Comparison of ENCODE assay signal across 23 cellular contexts in the genomic region with DNA sequence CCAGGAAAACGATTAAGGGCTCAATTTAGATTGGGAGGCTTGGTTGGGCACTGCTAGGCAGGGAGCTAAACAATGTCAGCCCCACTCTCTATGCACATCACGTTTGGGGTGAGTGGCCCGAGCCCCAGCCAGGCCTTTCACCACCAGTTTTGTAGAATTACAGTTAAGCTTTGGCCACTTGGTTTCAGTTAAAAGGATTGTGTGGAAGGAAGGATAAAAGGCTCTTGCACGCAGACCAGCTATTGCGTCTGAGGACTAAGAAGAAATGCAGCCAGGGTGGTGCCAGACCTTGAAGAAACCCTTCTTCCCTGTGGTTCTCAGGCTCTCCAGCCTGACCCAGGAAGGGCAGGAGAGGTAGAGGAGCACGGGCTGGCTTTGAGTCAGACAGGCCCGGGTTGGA.
DNase-seq lines count a peak whose midpoint lies in the region; ATAC-seq and TF ChIP-seq lines count a peak whose summit lies in the region.
"Had no signal": no experiment of that assay in that cellular context is flagged by ENCODE, and none has a peak within 500 bp of the region (broad histone marks: within the 10 kb centered on the region; RNA-seq: fewer than 3 reads in every experiment).

No MANE protein-coding gene starts in this region.

- DNase-seq in NCI-H1092 (lab: John Stamatoyannopoulos, UW) (peak; percentile 39), NCI-H1092 treated with DMSO at 0.1 percent for 48 hours (lab: John Stamatoyannopoulos, UW) (no peak), fibroblast of villous mesenchyme (ENCODE audit: low read depth) (peak; percentile 33), neuronal stem cell (ENCODE audit: low spot score) (no peak), amniotic stem cell (lab: John Stamatoyannopoulos, UW) (no peak), NCI-H2171 (lab: John Stamatoyannopoulos, UW) (no peak)
- DNase-seq: activated CD4-positive, alpha-beta T cell treated with anti-CD3 and anti-CD28 coated beads, Interleukin-2, amount 50 U/mL, for 4 hours; activated effector memory CD4-positive, alpha-beta T cell treated with anti-CD3 and anti-CD28 coated beads, Interleukin-2, amount 50 U/mL, for 16 hours; Caco-2; cerebellar nuclear complex; immature natural killer cell; NCI-H1930; stimulated activated naive CD4-positive, alpha-beta T cell treated with Interleukin-2 at 50 U/mL for 16 hours; T-helper 2 cell; transverse colon; WERI-Rb-1 had no signal

- WGBS in neuronal stem cell (ENCODE audit: extremely low coverage in 2 of 2, insufficient read length in 2 of 2, insufficient replicate concordance in 1 of 2), 2 donors: no CpG with 5 or more reads among the region's 7 CpGs

- no peak overlapping the region for H2BK5ac ChIP-seq in neuronal stem cell (ENCODE audit: low read length)

- peak overlapping the region; percentile 31 for H3K18ac ChIP-seq in neuronal stem cell (ENCODE audit: low read length)

- ATAC-seq in HG03280 (IDR thresholded peaks at IDR 0.05; ENCODE audit: unreplicated experiment) (no peak), GM18517 (IDR thresholded peaks at IDR 0.05; ENCODE audit: unreplicated experiment) (no peak)

- H3K4me3 ChIP-seq in fibroblast of villous mesenchyme (ENCODE audit: low read depth, low read length) (no peak overlapping the region), neuronal stem cell (ENCODE audit: low read length in 2 of 2) (no peak overlapping the region)
- H3K4me3 ChIP-seq: HAP-1, skin epidermis, transverse colon had no signal

- no peaks in the 10 kb centered on the region for H3K79me1 ChIP-seq in neuronal stem cell (ENCODE audit: low read depth, low read length)

- no peak overlapping the region for H3K9ac ChIP-seq in neuronal stem cell (ENCODE audit: low read depth, low read length, poor library complexity)
- H3K9ac ChIP-seq: KMS-11, parathyroid adenoma had no signal

- peak overlapping the region; percentile 63 for H2AFZ ChIP-seq in neuronal stem cell (ENCODE audit: low read length)
- H2AFZ ChIP-seq: parathyroid adenoma had no signal

- H3K4me2 ChIP-seq in neuronal stem cell (ENCODE audit: insufficient read depth, low read length, poor library complexity, severe bottlenecking): no peak overlapping the region
- H3K4me2 ChIP-seq: KMS-11 had no signal

- H3K14ac ChIP-seq in neuronal stem cell (ENCODE audit: low read length): no peak overlapping the region

- no peak overlapping the region for H2BK120ac ChIP-seq in neuronal stem cell (ENCODE audit: low read depth, low read length)

- H4K8ac ChIP-seq in neuronal stem cell (ENCODE audit: low read depth, low read length): no peak overlapping the region

- H3K36me3 ChIP-seq in neuronal stem cell (replicated peaks in 1 of 2; ENCODE audit: control insufficient read depth in 2 of 2, insufficient read depth in 2 of 2, low read length in 2 of 2): no peaks in the 10 kb centered on the region
- H3K36me3 ChIP-seq: HAP-1, transverse colon, WERI-Rb-1 had no signal

- peaks cover 10 to 16% of the 10 kb centered on the region in 2 donors for H3K4me1 ChIP-seq in neuronal stem cell (ENCODE audit: control insufficient read depth in 2 of 2, insufficient read depth in 1 of 2, low read depth in 1 of 2, low read length in 2 of 2)
- H3K4me1 ChIP-seq: HAP-1, parathyroid adenoma had no signal

- H2BK12ac ChIP-seq in neuronal stem cell (ENCODE audit: low read length): no peak overlapping the region

- no peak overlapping the region for H3K23ac ChIP-seq in neuronal stem cell (ENCODE audit: low read depth, low read length, poor library complexity)

- no peak overlapping the region for H3K27ac ChIP-seq in neuronal stem cell (replicated peaks; ENCODE audit: low read length)
- H3K27ac ChIP-seq: 22Rv1, KMS-11, parathyroid adenoma, WERI-Rb-1 had no signal

- no peaks in the 10 kb centered on the region for H3K27me3 ChIP-seq in neuronal stem cell (ENCODE audit: control insufficient read depth in 3 of 3, insufficient read depth in 3 of 3, low read depth in 1 of 3, low read length in 3 of 3)
- H3K27me3 ChIP-seq: transverse colon had no signal

- TF ChIP-seq CTCF in fibroblast of villous mesenchyme (IDR thresholded peaks at IDR 0.05; ENCODE audit: insufficient read depth, low read depth, low read length): no peak

- no peak overlapping the region for H4K91ac ChIP-seq in neuronal stem cell (ENCODE audit: low read depth, low read length, poor library complexity)

- H2AK5ac ChIP-seq in neuronal stem cell (ENCODE audit: low read depth, low read length): no peak overlapping the region

- no peak overlapping the region for H3K4ac ChIP-seq in neuronal stem cell (ENCODE audit: low read length)

- peaks cover 0 to 2% of the 10 kb centered on the region in 2 donors for H3K9me3 ChIP-seq in neuronal stem cell (replicated peaks in 1 of 2; ENCODE audit: control insufficient read depth in 2 of 2, insufficient read depth in 1 of 2, low read depth in 1 of 2, low read length in 2 of 2)
- H3K9me3 ChIP-seq: HAP-1, transverse colon had no signal

- H2BK15ac ChIP-seq in neuronal stem cell (ENCODE audit: low read length): no peak overlapping the region

Comparison
In these comparisons a context has a peak if more than half of its experiments do, and no peak if none do; other contexts are left out.
1. DNase-seq: peak in NCI-H1092 (single experiment) and fibroblast of villous mesenchyme (single experiment); none in NCI-H1092 treated with DMSO at 0.1 percent for 48 hours (single experiment), neuronal stem cell (single experiment), amniotic stem cell (single experiment) and NCI-H2171 (single experiment).